Comparison of ENCODE assay signal across 22 cellular contexts in the genomic region with DNA sequence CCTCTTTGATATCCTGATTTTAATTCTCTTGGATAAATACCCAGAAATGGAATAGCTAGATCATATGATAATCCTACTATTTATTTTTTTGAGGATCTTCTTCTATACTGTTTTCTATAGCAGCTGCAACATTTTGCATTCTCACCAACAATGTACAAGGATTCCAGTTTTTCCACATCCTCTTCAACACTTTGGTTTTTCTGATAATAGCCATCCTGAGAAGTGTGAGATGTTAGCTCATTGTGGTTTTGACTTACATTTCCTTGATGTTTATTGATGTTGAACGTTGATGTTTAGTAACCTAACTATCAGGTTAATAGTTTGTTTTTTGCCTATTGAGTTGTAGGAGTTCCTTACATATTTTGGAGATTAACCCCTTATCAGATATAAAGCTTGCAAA.
A peak's percentile ranks its signal among the peaks of the same experiment; 100 is the strongest.
DNase-seq lines count a peak whose midpoint lies in the region; ATAC-seq and FAIRE-seq lines count a peak whose summit lies in the region.
"Had no signal": no experiment of that assay in that cellular context is flagged by ENCODE, and none has a peak within 500 bp of the region (broad histone marks: within the 10 kb centered on the region; RNA-seq: fewer than 3 reads in every experiment).

No MANE protein-coding gene starts in this region.

- peak overlapping the region; percentile 48 for H3K4me3 Mint-ChIP-seq in T-helper 2 cell treated with Interferon-gamma antibody and Interleukin-4, amounts not matched to agents 5 μg/mL and 100 μg/mL, for 36 hours
- peak overlapping the region in 1 of 2 donors; percentile 20 for H3K4me3 Mint-ChIP-seq in activated T-cell treated with anti-CD3 and anti-CD28 coated beads, Interleukin-2, amount 50 U/mL, for 72 hours
- no peak overlapping the region for H3K4me3 Mint-ChIP-seq in activated T-cell treated with anti-CD3 and anti-CD28 coated beads, Interleukin-2, amount 50 U/mL, for 24 hours
- peak overlapping the region; percentile 71 for H3K4me3 Mint-ChIP-seq in T-helper 1 cell treated with Interleukin-12 subunit alpha and Interleukin-12 subunit beta and Interleukin-4 antibody, amounts not matched to agents 30 μg/mL and 1 μg/mL, for 36 hours
- H3K4me3 Mint-ChIP-seq: B cell had no signal

- DNase-seq in T-helper 2 cell treated with Interferon-gamma antibody and Interleukin-4, amounts not matched to agents 5 μg/mL and 100 μg/mL, for 36 hours (ENCODE audit: low spot score): no peak
- DNase-seq in T-helper 2 cell (no peak), midbrain (lab: John Stamatoyannopoulos, UW) (no peak)
- no peak for DNase-seq in activated T-cell treated with anti-CD3 and anti-CD28 coated beads, Interleukin-2, amount 50 U/mL, for 72 hours
- DNase-seq in activated T-cell treated with anti-CD3 and anti-CD28 coated beads, Interleukin-2, amount 50 U/mL, for 24 hours: no peak
- DNase-seq: Calu3, H7, Karpas-422, NCI-H1092, NCI-H1417 treated with DMSO at 0.1 percent for 48 hours, NCI-H1694 treated with DMSO at 0.1 percent for 48 hours, NCI-H2081, NCI-H2227 treated with DMSO at 0.1 percent for 48 hours, NCI-H526 treated with DMSO at 0.1 percent for 48 hours, RPMI8226, SHP77 had no signal

- H3K9me3 Mint-ChIP-seq in T-helper 2 cell treated with Interferon-gamma antibody and Interleukin-4, amounts not matched to agents 5 μg/mL and 100 μg/mL, for 36 hours: peaks cover 53% of the 10 kb centered on the region
- H3K9me3 Mint-ChIP-seq in activated T-cell treated with anti-CD3 and anti-CD28 coated beads, Interleukin-2, amount 50 U/mL, for 72 hours: peaks cover 6 to 7% of the 10 kb centered on the region in 2 donors
- H3K9me3 Mint-ChIP-seq in activated T-cell treated with anti-CD3 and anti-CD28 coated beads, Interleukin-2, amount 50 U/mL, for 24 hours: peaks cover 6% of the 10 kb centered on the region
- peaks cover 76% of the 10 kb centered on the region for H3K9me3 Mint-ChIP-seq in T-helper 1 cell treated with Interleukin-12 subunit alpha and Interleukin-12 subunit beta and Interleukin-4 antibody, amounts not matched to agents 30 μg/mL and 1 μg/mL, for 36 hours

- peaks cover 37% of the 10 kb centered on the region for H3K4me1 Mint-ChIP-seq in T-helper 2 cell treated with Interferon-gamma antibody and Interleukin-4, amounts not matched to agents 5 μg/mL and 100 μg/mL, for 36 hours (ENCODE audit: low read depth)
- H3K4me1 Mint-ChIP-seq in activated T-cell treated with anti-CD3 and anti-CD28 coated beads, Interleukin-2, amount 50 U/mL, for 72 hours (ENCODE audit: low read depth): peaks cover 36% of the 10 kb centered on the region
- H3K4me1 Mint-ChIP-seq in activated T-cell treated with anti-CD3 and anti-CD28 coated beads, Interleukin-2, amount 50 U/mL, for 24 hours (ENCODE audit: low read depth): peaks cover 26% of the 10 kb centered on the region
- peaks cover 45% of the 10 kb centered on the region for H3K4me1 Mint-ChIP-seq in T-helper 1 cell treated with Interleukin-12 subunit alpha and Interleukin-12 subunit beta and Interleukin-4 antibody, amounts not matched to agents 30 μg/mL and 1 μg/mL, for 36 hours (ENCODE audit: low read depth)
- H3K4me1 Mint-ChIP-seq: B cell had no signal

- peak; percentile 41 for FAIRE-seq in islet of Langerhans (lab: Jason Lieb, UNC)
- FAIRE-seq: GM18507, HepG2 had no signal

- peaks cover 3% of the 10 kb centered on the region for H3K27me3 Mint-ChIP-seq in T-helper 2 cell treated with Interferon-gamma antibody and Interleukin-4, amounts not matched to agents 5 μg/mL and 100 μg/mL, for 36 hours (ENCODE audit: low read depth)
- H3K27me3 Mint-ChIP-seq in activated T-cell treated with anti-CD3 and anti-CD28 coated beads, Interleukin-2, amount 50 U/mL, for 72 hours (ENCODE audit: low read depth): no peaks in the 10 kb centered on the region
- H3K27me3 Mint-ChIP-seq in activated T-cell treated with anti-CD3 and anti-CD28 coated beads, Interleukin-2, amount 50 U/mL, for 24 hours: no peaks in the 10 kb centered on the region
- peaks cover 2% of the 10 kb centered on the region for H3K27me3 Mint-ChIP-seq in T-helper 1 cell treated with Interleukin-12 subunit alpha and Interleukin-12 subunit beta and Interleukin-4 antibody, amounts not matched to agents 30 μg/mL and 1 μg/mL, for 36 hours (ENCODE audit: low read depth)

- H3K36me3 Mint-ChIP-seq in T-helper 2 cell treated with Interferon-gamma antibody and Interleukin-4, amounts not matched to agents 5 μg/mL and 100 μg/mL, for 36 hours (ENCODE audit: low read depth): peaks cover 27% of the 10 kb centered on the region
- peaks cover 3 to 6% of the 10 kb centered on the region in 2 donors for H3K36me3 Mint-ChIP-seq in activated T-cell treated with anti-CD3 and anti-CD28 coated beads, Interleukin-2, amount 50 U/mL, for 72 hours (ENCODE audit: insufficient read depth in 2 of 2)
- no peaks in the 10 kb centered on the region for H3K36me3 Mint-ChIP-seq in activated T-cell treated with anti-CD3 and anti-CD28 coated beads, Interleukin-2, amount 50 U/mL, for 24 hours (ENCODE audit: low read depth)
- H3K36me3 Mint-ChIP-seq in T-helper 1 cell treated with Interleukin-12 subunit alpha and Interleukin-12 subunit beta and Interleukin-4 antibody, amounts not matched to agents 30 μg/mL and 1 μg/mL, for 36 hours (ENCODE audit: low read depth): peaks cover 50% of the 10 kb centered on the region

- ATAC-seq in activated T-cell treated with anti-CD3 and anti-CD28 coated beads, Interleukin-2, amount 50 U/mL, for 72 hours (replicated peaks in 1 of 2): no peak
- ATAC-seq in HG03432 (IDR thresholded peaks at IDR 0.05; ENCODE audit: unreplicated experiment): no peak
- ATAC-seq: HepG2 had no signal

- peak overlapping the region; percentile 67 for H3K27ac Mint-ChIP-seq in T-helper 2 cell treated with Interferon-gamma antibody and Interleukin-4, amounts not matched to agents 5 μg/mL and 100 μg/mL, for 36 hours
- peak overlapping the region; percentile 55 for H3K27ac Mint-ChIP-seq in activated T-cell treated with anti-CD3 and anti-CD28 coated beads, Interleukin-2, amount 50 U/mL, for 72 hours
- H3K27ac Mint-ChIP-seq in activated T-cell treated with anti-CD3 and anti-CD28 coated beads, Interleukin-2, amount 50 U/mL, for 24 hours: no peak overlapping the region
- peak overlapping the region; percentile 85 for H3K27ac Mint-ChIP-seq in T-helper 1 cell treated with Interleukin-12 subunit alpha and Interleukin-12 subunit beta and Interleukin-4 antibody, amounts not matched to agents 30 μg/mL and 1 μg/mL, for 36 hours
- H3K27ac Mint-ChIP-seq: B cell had no signal
